In genomic region chr15:41557673-41558399, GRCh38 we compare ENCODE assay signal across 8 cellular contexts. TPM values are rescaled to one million over a fixed set of nuclear protein-coding genes. Genes with fewer than 3 reads are reported as not detected.
DNase-seq lines count a peak whose midpoint lies in the region; ATAC-seq and TF ChIP-seq lines count a peak whose summit lies in the region.

No MANE protein-coding gene starts in this region.

- peaks cover 46% of the 10 kb centered on the region for H3K4me1 Mint-ChIP-seq in endodermal cell
- H3K4me1 Mint-ChIP-seq in mesothelial cell of epicardium: peaks cover 50% of the 10 kb centered on the region

- WGBS in endodermal cell (ENCODE audit: insufficient coverage in 1 of 2, insufficient read length in 1 of 2), 2 experiments: 8 to 17% methylated on average over 2 to 7 of the region's 7 CpGs

- H3K9me3 Mint-ChIP-seq in endodermal cell: no peaks in the 10 kb centered on the region
- H3K9me3 Mint-ChIP-seq in mesothelial cell of epicardium: no peaks in the 10 kb centered on the region

- H3K4me3 ChIP-seq in endodermal cell (ENCODE audit: low read length): peak overlapping the region; percentile 82

- H3K36me3 Mint-ChIP-seq in endodermal cell (ENCODE audit: low read depth): peaks cover 14% of the 10 kb centered on the region
- H3K36me3 Mint-ChIP-seq in mesothelial cell of epicardium: no peaks in the 10 kb centered on the region

- peak overlapping the region; percentile 90 for H3K27ac Mint-ChIP-seq in endodermal cell
- H3K27ac Mint-ChIP-seq in mesothelial cell of epicardium: peak overlapping the region; percentile 94

- H3K27me3 ChIP-seq in endodermal cell (ENCODE audit: control insufficient read depth, insufficient read depth, low read length, poor library complexity, severe bottlenecking): no peaks in the 10 kb centered on the region

- H3K4me3 Mint-ChIP-seq in endodermal cell (peak overlapping the region; percentile 93), mesothelial cell of epicardium (peak overlapping the region; percentile 79)

- H3K4me1 ChIP-seq in endodermal cell (ENCODE audit: control insufficient read depth, insufficient read depth, low read length): peaks cover 22% of the 10 kb centered on the region

- ATAC-seq in HG03342 (IDR thresholded peaks at IDR 0.05; ENCODE audit: unreplicated experiment) (peak; percentile 55), GM18511 (IDR thresholded peaks at IDR 0.05; ENCODE audit: unreplicated experiment) (no peak)

- H3K9ac ChIP-seq in endodermal cell (ENCODE audit: extremely low read depth, low read length, poor library complexity, severe bottlenecking): peak overlapping the region; percentile 29

- H3K9me3 ChIP-seq in endodermal cell (ENCODE audit: control insufficient read depth, low read length): no peaks in the 10 kb centered on the region

- H3K27me3 Mint-ChIP-seq in endodermal cell (ENCODE audit: insufficient read depth) (peaks cover 5% of the 10 kb centered on the region), mesothelial cell of epicardium (ENCODE audit: low read depth) (no peaks in the 10 kb centered on the region)

- peaks cover 16% of the 10 kb centered on the region for H3K36me3 ChIP-seq in endodermal cell (ENCODE audit: control insufficient read depth, insufficient read depth, low read length)

- peak; percentile 99 for TF ChIP-seq CTCF in endodermal cell (conservative IDR thresholded peaks at IDR 0.05)
- TF ChIP-seq CTCF in mesothelial cell of epicardium (IDR thresholded peaks at IDR 0.05; ENCODE audit: unreplicated experiment): peak; percentile 66

- DNase-seq in Daoy (ENCODE audit: low read depth) (peak; percentile 76), NOMO-1 treated with dmso at 0.1 percent for 144 hours (lab: John Stamatoyannopoulos, UW; ENCODE audit: unreplicated experiment) (peak; percentile 38), endodermal cell (peak; percentile 94), mesothelial cell of epicardium (ENCODE audit: low spot score in 2 of 2, unreplicated experiment in 2 of 2) (peak; percentile 49 to 83)
- peak; percentile 29 for DNase-seq in activated CD8-positive, alpha-beta memory T cell treated with anti-CD3 and anti-CD28 coated beads, Interleukin-2, amount 50 U/mL, for 1 hour (ENCODE audit: extremely low read depth)
- peak; percentile 57 for DNase-seq in stimulated activated CD8-positive, alpha-beta memory T cell treated with anti-CD3 and anti-CD28 coated beads, Interleukin-15, amount 100 ng/mL, for 48 hours (ENCODE audit: low read depth in 2 of 2)

- no peak overlapping the region for H3K27ac ChIP-seq in endodermal cell (ENCODE audit: low read depth, low read length)

RNA-seq across cellular contexts. Expression of gene TYRO3, which starts 1.2 kb away (rescaled TPM):
- total RNA-seq in Daoy (2014; rRNA removed; shearing (Covaris generic)): 3.9 and 4.6 TPM in 2 replicates
- total RNA-seq in endodermal cell (100 to 1,000 TPM; 293 to 311 TPM), mesothelial cell of epicardium (94.4 to 104 TPM (median 95.8 TPM) in 3 replicates)
- polyA plus RNA-seq in endodermal cell (2013, experiment 1 of 2): 86.7 TPM
- polyA plus RNA-seq in endodermal cell (2013, experiment 2 of 2): 76.1 TPM

RNA-seq across cellular contexts. Expression of gene RPAP1, which starts 13.8 kb away (rescaled TPM):
- total RNA-seq in Daoy (2014; rRNA removed; shearing (Covaris generic)): 14.9 and 15.8 TPM in 2 replicates
- 100 to 1,000 TPM in 1 of 2 donors, 10 to 100 TPM in 1; 91.1 to 107 TPM for total RNA-seq in endodermal cell
- polyA plus RNA-seq in endodermal cell (2013, experiment 1 of 2): 39.7 TPM
- 38.3 TPM for polyA plus RNA-seq in endodermal cell (2013, experiment 2 of 2)
- 54.0 to 65.5 TPM (median 54.8 TPM) in 3 replicates for total RNA-seq in mesothelial cell of epicardium

RNA-seq across cellular contexts. Expression of gene LTK, which starts 44.2 kb away (rescaled TPM):
- total RNA-seq in Daoy (2014; rRNA removed; shearing (Covaris generic)): 0.40 and 0.57 TPM in 2 replicates
- total RNA-seq in endodermal cell (under 1 TPM; 0.44 to 0.57 TPM), mesothelial cell of epicardium (0.91 to 1.2 TPM (median 1.0 TPM) in 3 replicates)
- 0.18 TPM for polyA plus RNA-seq in endodermal cell (2013, experiment 1 of 2)
- polyA plus RNA-seq in endodermal cell (2013, experiment 2 of 2): 0.17 TPM

Comparison
In these comparisons a context has a peak if more than half of its experiments do, and no peak if none do; other contexts are left out.
1. DNase-seq: peak in every context shown above with its lines; median percentile 94 in endodermal cell; 76 in Daoy; 66 in mesothelial cell of epicardium; 57 in stimulated activated CD8-positive, alpha-beta memory T cell treated with anti-CD3 and anti-CD28 coated beads, Interleukin-15, amount 100 ng/mL, for 48 hours; 38 in NOMO-1 treated with dmso at 0.1 percent for 144 hours; 29 in activated CD8-positive, alpha-beta memory T cell treated with anti-CD3 and anti-CD28 coated beads, Interleukin-2, amount 50 U/mL, for 1 hour.
2. RNA of gene TYRO3, which starts 1.2 kb away (total RNA-seq): 293 to 311 TPM in endodermal cell and 94.4 to 104 TPM in mesothelial cell of epicardium; 3.9 to 4.6 TPM in Daoy; every median in the first group is over 10 times any median in the second.